Comparison of ENCODE assay signal across 1 cellular context in the genomic region with DNA sequence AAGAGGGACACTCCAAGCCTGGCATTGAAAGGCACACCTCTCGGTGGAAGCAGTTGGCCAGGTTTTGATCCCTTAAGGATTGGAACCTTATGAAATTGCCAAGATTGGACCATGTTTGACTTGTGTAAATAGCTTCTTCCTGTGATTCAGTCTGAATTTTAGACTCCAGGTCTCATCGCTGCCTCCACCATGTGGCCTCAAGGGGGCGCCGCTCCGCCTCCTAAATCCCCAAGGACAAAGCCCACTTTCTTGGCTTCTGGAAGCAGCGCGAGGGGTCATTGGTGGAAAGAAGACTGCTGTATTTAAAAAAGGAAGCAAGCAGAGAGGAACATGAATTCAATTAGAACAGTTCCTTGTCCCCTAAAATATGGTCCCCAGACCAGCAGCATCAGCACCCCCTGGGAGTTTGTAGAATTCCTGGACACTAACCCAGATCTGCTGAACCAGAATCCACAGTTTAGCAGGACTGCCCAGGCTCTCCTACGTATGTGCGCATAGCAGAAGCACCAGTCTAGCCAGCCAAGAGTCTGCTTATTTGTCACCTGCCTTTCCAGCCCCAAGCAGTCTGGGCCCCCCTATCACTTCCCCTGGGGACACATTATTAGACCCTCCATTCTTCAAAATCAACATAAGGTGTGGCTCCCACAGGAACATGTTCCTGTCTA.
TF ChIP-seq lines count a peak whose summit lies in the region.

No MANE protein-coding gene starts in this region.

TF ChIP-seq in GM12878, 131 proteins besides CTCF, POLR2A, EP300 and RAD21 (continued from another document):
- no peak for TF ChIP-seq STAT3 (IDR thresholded peaks at IDR 0.05; ENCODE audit: low read depth, low read length)
- TF ChIP-seq, protein P1, sequence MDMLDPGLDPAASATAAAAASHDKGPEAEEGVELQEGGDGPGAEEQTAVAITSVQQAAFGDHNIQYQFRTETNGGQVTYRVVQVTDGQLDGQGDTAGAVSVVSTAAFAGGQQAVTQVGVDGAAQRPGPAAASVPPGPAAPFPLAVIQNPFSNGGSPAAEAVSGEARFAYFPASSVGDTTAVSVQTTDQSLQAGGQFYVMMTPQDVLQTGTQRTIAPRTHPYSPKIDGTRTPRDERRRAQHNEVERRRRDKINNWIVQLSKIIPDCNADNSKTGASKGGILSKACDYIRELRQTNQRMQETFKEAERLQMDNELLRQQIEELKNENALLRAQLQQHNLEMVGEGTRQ (IDR thresholded peaks at IDR 0.05; ENCODE audit: borderline replicate concordance, low read depth, low read length): no peak
- no peak for TF ChIP-seq YBX1 (IDR thresholded peaks at IDR 0.05)
- TF ChIP-seq IKZF1 (conservative IDR thresholded peaks at IDR 0.05): 0 out of 2 replicates have a peak, but pooled peaks have one; percentile 13
- no peak for TF ChIP-seq ZNF207 (IDR thresholded peaks at IDR 0.05; ENCODE audit: borderline replicate concordance)
- TF ChIP-seq, protein P2, sequence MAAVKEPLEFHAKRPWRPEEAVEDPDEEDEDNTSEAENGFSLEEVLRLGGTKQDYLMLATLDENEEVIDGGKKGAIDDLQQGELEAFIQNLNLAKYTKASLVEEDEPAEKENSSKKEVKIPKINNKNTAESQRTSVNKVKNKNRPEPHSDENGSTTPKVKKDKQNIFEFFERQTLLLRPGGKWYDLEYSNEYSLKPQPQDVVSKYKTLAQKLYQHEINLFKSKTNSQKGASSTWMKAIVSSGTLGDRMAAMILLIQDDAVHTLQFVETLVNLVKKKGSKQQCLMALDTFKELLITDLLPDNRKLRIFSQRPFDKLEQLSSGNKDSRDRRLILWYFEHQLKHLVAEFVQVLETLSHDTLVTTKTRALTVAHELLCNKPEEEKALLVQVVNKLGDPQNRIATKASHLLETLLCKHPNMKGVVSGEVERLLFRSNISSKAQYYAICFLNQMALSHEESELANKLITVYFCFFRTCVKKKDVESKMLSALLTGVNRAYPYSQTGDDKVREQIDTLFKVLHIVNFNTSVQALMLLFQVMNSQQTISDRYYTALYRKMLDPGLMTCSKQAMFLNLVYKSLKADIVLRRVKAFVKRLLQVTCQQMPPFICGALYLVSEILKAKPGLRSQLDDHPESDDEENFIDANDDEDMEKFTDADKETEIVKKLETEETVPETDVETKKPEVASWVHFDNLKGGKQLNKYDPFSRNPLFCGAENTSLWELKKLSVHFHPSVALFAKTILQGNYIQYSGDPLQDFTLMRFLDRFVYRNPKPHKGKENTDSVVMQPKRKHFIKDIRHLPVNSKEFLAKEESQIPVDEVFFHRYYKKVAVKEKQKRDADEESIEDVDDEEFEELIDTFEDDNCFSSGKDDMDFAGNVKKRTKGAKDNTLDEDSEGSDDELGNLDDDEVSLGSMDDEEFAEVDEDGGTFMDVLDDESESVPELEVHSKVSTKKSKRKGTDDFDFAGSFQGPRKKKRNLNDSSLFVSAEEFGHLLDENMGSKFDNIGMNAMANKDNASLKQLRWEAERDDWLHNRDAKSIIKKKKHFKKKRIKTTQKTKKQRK (IDR thresholded peaks at IDR 0.05; ENCODE audit: low read depth, low read length): no peak
